8 cellular contexts compared by ENCODE assay signal in the genomic region with DNA sequence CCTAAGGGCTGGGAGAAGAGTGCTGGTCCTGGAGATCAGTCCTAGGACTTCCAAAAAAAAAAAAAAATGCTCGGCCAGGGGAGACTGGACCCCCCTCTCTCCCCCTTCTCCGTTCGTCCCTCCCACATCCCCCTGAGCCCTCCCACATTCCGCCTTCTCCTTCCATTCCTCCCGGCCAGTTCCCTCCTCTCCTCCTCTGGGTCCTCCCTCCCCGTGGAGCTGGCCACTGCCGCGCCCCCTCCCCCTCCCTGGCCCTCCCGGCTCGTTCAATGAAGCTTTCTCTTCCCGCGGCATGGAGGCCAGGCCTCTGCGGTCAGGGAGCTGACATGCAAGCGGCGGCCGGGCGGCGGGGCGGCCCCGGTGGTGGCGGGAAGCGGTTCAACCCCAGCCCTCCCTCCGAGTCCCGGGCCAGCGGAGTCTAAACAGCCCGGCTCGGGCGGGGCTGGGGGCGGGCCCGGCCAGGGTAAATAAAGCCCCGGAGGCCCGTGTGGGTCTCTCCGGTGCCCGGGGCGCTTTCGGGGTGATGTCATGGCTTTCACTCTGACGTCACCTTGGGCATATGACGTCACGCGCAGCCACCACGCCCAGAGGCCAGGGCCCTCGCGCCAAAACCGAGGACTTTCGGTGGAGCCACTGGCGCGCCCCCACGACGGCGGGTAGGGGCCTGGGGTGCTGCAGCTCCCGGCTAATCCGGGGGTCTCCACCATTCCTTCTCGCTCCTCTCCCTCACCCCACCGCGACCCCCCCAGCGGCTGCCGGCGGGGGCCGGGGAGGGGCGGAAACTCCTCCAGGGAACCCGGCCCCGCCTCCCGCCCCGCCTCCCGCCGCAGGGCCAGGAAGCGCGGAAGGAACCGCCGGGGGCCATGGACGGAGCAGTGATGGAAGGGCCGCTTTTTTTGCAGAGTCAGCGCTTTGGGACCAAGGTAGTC. TPM values are rescaled to one million over a fixed set of nuclear protein-coding genes. Genes with fewer than 3 reads are reported as not detected.
DNase-seq lines count a peak whose midpoint lies in the region; ATAC-seq and TF ChIP-seq lines count a peak whose summit lies in the region.

A gene (plus strand): TSS at position 829 of the 929 bp plus-strand sequence. CDS start 35 bp downstream, at position 864.
A gene with protein sequence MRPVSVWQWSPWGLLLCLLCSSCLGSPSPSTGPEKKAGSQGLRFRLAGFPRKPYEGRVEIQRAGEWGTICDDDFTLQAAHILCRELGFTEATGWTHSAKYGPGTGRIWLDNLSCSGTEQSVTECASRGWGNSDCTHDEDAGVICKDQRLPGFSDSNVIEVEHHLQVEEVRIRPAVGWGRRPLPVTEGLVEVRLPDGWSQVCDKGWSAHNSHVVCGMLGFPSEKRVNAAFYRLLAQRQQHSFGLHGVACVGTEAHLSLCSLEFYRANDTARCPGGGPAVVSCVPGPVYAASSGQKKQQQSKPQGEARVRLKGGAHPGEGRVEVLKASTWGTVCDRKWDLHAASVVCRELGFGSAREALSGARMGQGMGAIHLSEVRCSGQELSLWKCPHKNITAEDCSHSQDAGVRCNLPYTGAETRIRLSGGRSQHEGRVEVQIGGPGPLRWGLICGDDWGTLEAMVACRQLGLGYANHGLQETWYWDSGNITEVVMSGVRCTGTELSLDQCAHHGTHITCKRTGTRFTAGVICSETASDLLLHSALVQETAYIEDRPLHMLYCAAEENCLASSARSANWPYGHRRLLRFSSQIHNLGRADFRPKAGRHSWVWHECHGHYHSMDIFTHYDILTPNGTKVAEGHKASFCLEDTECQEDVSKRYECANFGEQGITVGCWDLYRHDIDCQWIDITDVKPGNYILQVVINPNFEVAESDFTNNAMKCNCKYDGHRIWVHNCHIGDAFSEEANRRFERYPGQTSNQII (minus strand): TSS at position 51 of the 929 bp plus-strand sequence. CDS start 1,308 bp downstream, outside the sequence.

- H3K27me3 ChIP-seq in adrenal gland (no peaks in the 10 kb centered on the region), left ventricle myocardium inferior (ENCODE audit: low read depth) (peaks cover 37% of the 10 kb centered on the region), psoas muscle (ENCODE audit: insufficient read depth in 3 of 3, low read length in 2 of 3) (peaks cover 0 to 56% (median 15%) of the 10 kb centered on the region in 3 donors)

- TF ChIP-seq POLR2A in adrenal gland (IDR thresholded peaks at IDR 0.05): no peak

- peaks cover 7% of the 10 kb centered on the region for H3K36me3 Mint-ChIP-seq in T-cell

- H3K4me1 ChIP-seq in adrenal gland (replicated peaks in 1 of 2): peaks cover 2 to 30% of the 10 kb centered on the region in 2 donors
- H3K4me1 ChIP-seq in left ventricle myocardium inferior: peaks cover 49% of the 10 kb centered on the region
- peaks cover 14% of the 10 kb centered on the region for H3K4me1 ChIP-seq in psoas muscle
- H3K4me1 ChIP-seq in urinary bladder (ENCODE audit: insufficient read depth): no peaks in the 10 kb centered on the region

- peak; percentile 52 for DNase-seq in DMS79 (lab: John Stamatoyannopoulos, UW)
- DNase-seq in T-cell: peak; percentile 49 to 84 (median 73)
- peak; percentile 77 to 89 (median 85) for DNase-seq in adrenal gland
- peak; percentile 91 for DNase-seq in left ventricle myocardium inferior
- DNase-seq in psoas muscle: peak; percentile 89 to 90

- peak within 1 kb of the TSS; percentile 86 to 94 (median 91) for H3K4me3 Mint-ChIP-seq in T-cell

- H3K4me3 ChIP-seq in adrenal gland: peak within 1 kb of the TSS; percentile 51 to 98 (median 76)
- H3K4me3 ChIP-seq in left ventricle myocardium inferior: peak within 1 kb of the TSS; percentile 78
- peak within 1 kb of the TSS; percentile 76 for H3K4me3 ChIP-seq in psoas muscle
- H3K4me3 ChIP-seq in urinary bladder (ENCODE audit: low read depth, low read length): peak within 1 kb of the TSS; percentile 64

- no peaks in the 10 kb centered on the region for H3K9me3 ChIP-seq in KOPT-K1 (ENCODE audit: insufficient read depth, low read length, poor library complexity, severe bottlenecking)
- H3K9me3 ChIP-seq in adrenal gland (replicated peaks in 1 of 3): no peaks in the 10 kb centered on the region
- H3K9me3 ChIP-seq in left ventricle myocardium inferior (replicated peaks): no peaks in the 10 kb centered on the region
- H3K9me3 ChIP-seq in psoas muscle: no peaks in the 10 kb centered on the region

- peaks cover 19 to 27% of the 10 kb centered on the region in 2 donors for H3K27me3 Mint-ChIP-seq in T-cell

- CTCF ChIA-PET in T-cell (lab: Charles Lee): interaction anchor here in 1 of 2 donors (0.7 kb wide), 1 partner anchor 404 kb away, joined by 3 read pairs; no protein-coding TSS in a partner anchor

- H3K27ac Mint-ChIP-seq in T-cell: peak within 1 kb of the TSS; percentile 75 to 85

- no peak for TF ChIP-seq CTCF in adrenal gland (IDR thresholded peaks at IDR 0.05)
- TF ChIP-seq CTCF in left ventricle myocardium inferior (IDR thresholded peaks at IDR 0.05; ENCODE audit: borderline replicate concordance): no peak
- no peak for TF ChIP-seq CTCF in psoas muscle (IDR thresholded peaks at IDR 0.05)

- POLR2A ChIA-PET in T-cell (lab: Charles Lee): interaction anchor here in 1 of 2 donors (0.6 kb wide), 1 partner anchor 96 kb away, joined by 4 read pairs; a partner anchor contains a TSS

- 0 to 4% (median 1%) methylated on average over 11 to 73 of the region's 73 CpGs for WGBS in adrenal gland, 4 donors
- 0 to 1% (median 1%) methylated on average over 48 to 73 of the region's 73 CpGs for WGBS in psoas muscle, 3 donors
- WGBS in urinary bladder: under 1% methylated on average over 73 of the region's 73 CpGs

- H3K36me3 ChIP-seq in KOPT-K1 (ENCODE audit: insufficient read depth, low read length) (no peaks in the 10 kb centered on the region), adrenal gland (replicated peaks in 1 of 2) (no peaks in the 10 kb centered on the region), left ventricle myocardium inferior (no peaks in the 10 kb centered on the region), psoas muscle (ENCODE audit: insufficient read depth in 1 of 2, low read depth in 1 of 2) (no peaks in the 10 kb centered on the region), urinary bladder (ENCODE audit: insufficient read depth) (no peaks in the 10 kb centered on the region)

- no peaks in the 10 kb centered on the region for H3K9me3 Mint-ChIP-seq in T-cell

- H3K4me1 Mint-ChIP-seq in T-cell: peaks cover 8 to 21% (median 19%) of the 10 kb centered on the region in 3 donors

- H3K27ac ChIP-seq in KOPT-K1 (ENCODE audit: low read depth, low read length, poor library complexity, severe bottlenecking) (peak within 1 kb of the TSS; percentile 54), adrenal gland (peak within 1 kb of the TSS; percentile 64 to 89 (median 76)), left ventricle myocardium inferior (replicated peaks) (peak within 1 kb of the TSS; percentile 87), psoas muscle (peak within 1 kb of the TSS; percentile 76), urinary bladder (ENCODE audit: low read depth) (peak within 1 kb of the TSS; percentile 76)

- ATAC-seq in GM21619 (IDR thresholded peaks at IDR 0.05; ENCODE audit: unreplicated experiment) (peak; percentile 47), T-cell (replicated peaks in 1 of 4) (peak; percentile 81 to 87 (median 85)), psoas muscle (peak; percentile 70 to 88 (median 74))

- intact Hi-C loops in adrenal gland (cut with DNase I) (no loop called here), left ventricle myocardium inferior (cut with micrococcal nuclease) (no loop called here), psoas muscle (cut with DNase I) (no loop called here)

RNA-seq across cellular contexts. Expression of the first gene that starts in this region (rescaled TPM):
- total RNA-seq in T-cell: 10 to 100 TPM in 3 of 5 donors, 1 to 10 TPM in 2; 9.6 to 36.5 (median 33.0) TPM
- 10 to 100 TPM; 15.2 to 49.6 (median 23.3) TPM for total RNA-seq in adrenal gland
- polyA plus RNA-seq in adrenal gland: 10 to 100 TPM in 1 of 3 donors, 1 to 10 TPM in 2; 4.0 to 11.3 (median 5.5) TPM
- total RNA-seq in left ventricle myocardium inferior: 4.1 TPM
- 1 to 10 TPM; 1.2 to 3.8 (median 2.0) TPM for total RNA-seq in psoas muscle
- 1 to 10 TPM; 1.0 to 2.0 (median 1.1) TPM for polyA plus RNA-seq in psoas muscle
- 6.0 TPM for total RNA-seq in urinary bladder
- 18.7 TPM for polyA plus RNA-seq in urinary bladder

RNA-seq across cellular contexts. Expression of the second gene that starts in this region (rescaled TPM):
- total RNA-seq in T-cell (under 1 TPM in 4 of 5 donors, not detected in 1; 0.10 to 0.47 (median 0.38) TPM), adrenal gland (10 to 100 TPM in 6 of 8 donors, 1 to 10 TPM in 2; 7.7 to 26.4 (median 12.5) TPM), left ventricle myocardium inferior (4.7 TPM), psoas muscle (1 to 10 TPM in 3 of 4 donors, under 1 TPM in 1; 0.99 to 2.3 (median 1.6) TPM), urinary bladder (14.6 TPM)
- polyA plus RNA-seq in adrenal gland (10 to 100 TPM in 2 of 3 donors, 1 to 10 TPM in 1; 3.6 to 13.6 (median 11.2) TPM), psoas muscle (under 1 TPM; 0.62 to 0.64 (median 0.64) TPM), urinary bladder (8.6 TPM)

Comparison
In these comparisons a context has a peak if more than half of its experiments do, and no peak if none do; other contexts are left out.
1. Peak in every context shown above with its lines: DNase-seq, ATAC-seq, H3K4me3 ChIP-seq and H3K27ac ChIP-seq.